ENCODE assay signal across 1 cellular context in genomic region chr9:94860678-94861588, GRCh38.
TF ChIP-seq lines count a peak whose summit lies in the region.

No MANE protein-coding gene starts in this region.

TF ChIP-seq in GM12878, 131 proteins besides CTCF, POLR2A, EP300 and RAD21 (continued from another document):
- peak; percentile 76 for TF ChIP-seq MEF2B (IDR thresholded peaks at IDR 0.05; ENCODE audit: partially characterized antibody, poor library complexity, severe bottlenecking)
- peak; percentile 85 for TF ChIP-seq NR2F1 (conservative IDR thresholded peaks at IDR 0.05)
- TF ChIP-seq FOXK2 (IDR thresholded peaks at IDR 0.05), result peak; percentile 46; the same call in 1 of the 2 replicates
- peak; percentile 78 for TF ChIP-seq SKIL (IDR thresholded peaks at IDR 0.05; ENCODE audit: low read depth, poor library complexity, severe bottlenecking)
- no peak for TF ChIP-seq HSF1 (IDR thresholded peaks at IDR 0.05; ENCODE audit: low read depth, low read length)
- no peak for TF ChIP-seq ELK1 (IDR thresholded peaks at IDR 0.05; ENCODE audit: low read depth, low read length)
- TF ChIP-seq TCF12 (IDR thresholded peaks at IDR 0.05; ENCODE audit: low read depth, low read length), result peak; percentile 99
- TF ChIP-seq DPF2 (IDR thresholded peaks at IDR 0.05), result peak; percentile 96
- TF ChIP-seq BCL11A (IDR thresholded peaks at IDR 0.05; ENCODE audit: low read depth, low read length), result peak; percentile 95
- TF ChIP-seq PAX5 (IDR thresholded peaks at IDR 0.05; ENCODE audit: borderline replicate concordance, low read depth, low read length), result peak; percentile 98
- TF ChIP-seq MTA2 (IDR thresholded peaks at IDR 0.05; ENCODE audit: low read depth), result peak; percentile 98
- 0 out of 2 replicates have a peak, but pooled peaks have one; percentile 50 for TF ChIP-seq MXI1 (IDR thresholded peaks at IDR 0.05; ENCODE audit: low read depth, low read length)
- peak; percentile 35; the same call in 1 of the 2 replicates for TF ChIP-seq REST (IDR thresholded peaks at IDR 0.05; ENCODE audit: low read depth, low read length)
- peak; percentile 74 for TF ChIP-seq YY1 (IDR thresholded peaks at IDR 0.05; ENCODE audit: low read depth, low read length)
- TF ChIP-seq USF2 (IDR thresholded peaks at IDR 0.05; ENCODE audit: borderline replicate concordance, low read depth, low read length), result no peak
- no peak for TF ChIP-seq MYC (IDR thresholded peaks at IDR 0.05; ENCODE audit: insufficient read depth, insufficient read length, insufficient replicate concordance, low read length, severe bottlenecking)
- peak; percentile 99 for TF ChIP-seq CBFB (IDR thresholded peaks at IDR 0.05; ENCODE audit: low read depth)
- TF ChIP-seq ATF3 (IDR thresholded peaks at IDR 0.05; ENCODE audit: borderline replicate concordance, extremely low read depth, low read depth, low read length), result no peak
- peak; percentile 88 for TF ChIP-seq NFIC (IDR thresholded peaks at IDR 0.05; ENCODE audit: low read depth, low read length)
- TF ChIP-seq CHD2 (IDR thresholded peaks at IDR 0.05; ENCODE audit: borderline replicate concordance, low read depth, low read length), result peak; percentile 91
- TF ChIP-seq GATAD2B (conservative IDR thresholded peaks at IDR 0.05; ENCODE audit: low read depth), result peak; percentile 67
- TF ChIP-seq RAD51 (IDR thresholded peaks at IDR 0.05), result no peak
- no peak for TF ChIP-seq CEBPB (IDR thresholded peaks at IDR 0.05; ENCODE audit: borderline replicate concordance in 1 of 2, low read depth in 2 of 2, low read length in 2 of 2)
- TF ChIP-seq IKZF1 (conservative IDR thresholded peaks at IDR 0.05), result peak; percentile 97
- peak; percentile 86 for TF ChIP-seq BMI1 (IDR thresholded peaks at IDR 0.05; ENCODE audit: borderline replicate concordance)
- TF ChIP-seq TCF3 (IDR thresholded peaks at IDR 0.05; ENCODE audit: borderline replicate concordance, insufficient read depth, low read depth, low read length), result peak; percentile 99
- TF ChIP-seq SUPT20H (IDR thresholded peaks at IDR 0.05; ENCODE audit: borderline replicate concordance, control insufficient read depth, low read depth, low read length), result no peak
- TF ChIP-seq SMARCA5 (IDR thresholded peaks at IDR 0.05), result peak; percentile 88; the same call in 1 of the 2 replicates
- no peak for TF ChIP-seq NKRF (conservative IDR thresholded peaks at IDR 0.05)
- peak; percentile 67; the same call in 1 of the 2 replicates for TF ChIP-seq TBL1XR1 (IDR thresholded peaks at IDR 0.05; ENCODE audit: low read depth, low read length)
- TF ChIP-seq KDM1A (IDR thresholded peaks at IDR 0.05; ENCODE audit: borderline replicate concordance), result no peak
- TF ChIP-seq MYB (IDR thresholded peaks at IDR 0.05; ENCODE audit: borderline replicate concordance, low read depth, low read length), result peak; percentile 74; the same call in 1 of the 2 replicates
- peak; percentile 86 for TF ChIP-seq ATF2 (IDR thresholded peaks at IDR 0.05; ENCODE audit: low read length)
